17 cellular contexts compared by ENCODE assay signal in genomic region chr16:56647641-56648431, GRCh38. TPM values are rescaled to one million over a fixed set of nuclear protein-coding genes. Genes with fewer than 3 reads are reported as not detected.
"Had no signal": no experiment of that assay in that cellular context is flagged by ENCODE, and none has a peak within 500 bp of the region (broad histone marks: within the 10 kb centered on the region; RNA-seq: fewer than 3 reads in every experiment).

No MANE protein-coding gene starts in this region.

- H3K9me3 Mint-ChIP-seq: activated B cell treated with CpG ODN at 0.5 μM for 24 hours; activated CD4-positive, alpha-beta T cell treated with anti-CD3 and anti-CD28 coated beads, Interleukin-2, amount 10 ng/mL, durations not matched to agents 7 days and 5 days; activated naive CD4-positive, alpha-beta T cell treated with anti-CD3 and anti-CD28 coated beads for 36 hours; activated T-helper 17 cell treated with anti-CD3 and anti-CD28 coated beads, Interleukin-2, amount 50 U/mL, for 72 hours; memory B cell; T-helper 1 cell treated with Interleukin-12 subunit alpha and Interleukin-12 subunit beta and Interleukin-4 antibody, amounts not matched to agents 30 μg/mL and 1 μg/mL, for 36 hours had no signal

- H3K36me3 Mint-ChIP-seq: memory B cell had no signal

- H3K4me3 Mint-ChIP-seq: activated B cell treated with CpG ODN at 0.5 μM for 24 hours; activated CD4-positive, alpha-beta T cell treated with anti-CD3 and anti-CD28 coated beads, Interleukin-2, amount 10 ng/mL, durations not matched to agents 7 days and 5 days; activated naive CD4-positive, alpha-beta T cell treated with anti-CD3 and anti-CD28 coated beads for 36 hours; activated T-helper 17 cell treated with anti-CD3 and anti-CD28 coated beads, Interleukin-2, amount 50 U/mL, for 72 hours; memory B cell; T-helper 1 cell treated with Interleukin-12 subunit alpha and Interleukin-12 subunit beta and Interleukin-4 antibody, amounts not matched to agents 30 μg/mL and 1 μg/mL, for 36 hours had no signal

- H3K27me3 ChIP-seq: ovary had no signal

- H3K27ac ChIP-seq: cardiac muscle cell, epithelial cell of prostate, gastrocnemius medialis, left lung, ovary, tibial artery had no signal

- H3K36me3 ChIP-seq: cardiac muscle cell, gastrocnemius medialis, left lung, ovary, tibial artery had no signal

- ATAC-seq: activated T-helper 17 cell treated with anti-CD3 and anti-CD28 coated beads, Interleukin-2, amount 50 U/mL, for 72 hours; gastrocnemius medialis; left lung; SK-N-SH treated with all-trans-retinoic acid at 6 μM for 48 hours had no signal

- DNase-seq: activated B cell treated with CpG ODN at 0.5 μM for 24 hours; activated CD4-positive, alpha-beta T cell treated with anti-CD3 and anti-CD28 coated beads, Interleukin-2, amount 10 ng/mL, durations not matched to agents 7 days and 5 days; activated naive CD4-positive, alpha-beta T cell treated with anti-CD3 and anti-CD28 coated beads for 36 hours; activated T-cell treated with anti-CD3 and anti-CD28 coated beads for 4 hours; effector CD4-positive, alpha-beta T cell; gastrocnemius medialis; left lung; ovary; tibial artery had no signal

- H3K9me3 ChIP-seq: gastrocnemius medialis, left lung, ovary, tibial artery had no signal

- H3K4me3 ChIP-seq: cardiac muscle cell, gastrocnemius medialis, left lung, ovary, tibial artery had no signal

- H3K27ac Mint-ChIP-seq: activated B cell treated with CpG ODN at 0.5 μM for 24 hours; activated CD4-positive, alpha-beta T cell treated with anti-CD3 and anti-CD28 coated beads, Interleukin-2, amount 10 ng/mL, durations not matched to agents 7 days and 5 days; activated naive CD4-positive, alpha-beta T cell treated with anti-CD3 and anti-CD28 coated beads for 36 hours; activated T-helper 17 cell treated with anti-CD3 and anti-CD28 coated beads, Interleukin-2, amount 50 U/mL, for 72 hours; memory B cell; T-helper 1 cell treated with Interleukin-12 subunit alpha and Interleukin-12 subunit beta and Interleukin-4 antibody, amounts not matched to agents 30 μg/mL and 1 μg/mL, for 36 hours had no signal

RNA-seq across cellular contexts. Expression of gene MT1B, which starts 3.9 kb away (rescaled TPM):
- total RNA-seq: activated B cell treated with CpG ODN at 0.5 μM for 24 hours; activated CD4-positive, alpha-beta T cell treated with anti-CD3 and anti-CD28 coated beads, Interleukin-2, amount 10 ng/mL, durations not matched to agents 7 days and 5 days; activated CD8-positive, alpha-beta memory T cell treated with anti-CD3 and anti-CD28 coated beads for 36 hours; activated naive CD4-positive, alpha-beta T cell treated with anti-CD3 and anti-CD28 coated beads for 36 hours; activated T-helper 17 cell treated with anti-CD3 and anti-CD28 coated beads, Interleukin-2, amount 50 U/mL, for 72 hours; cardiac muscle cell; gastrocnemius medialis; left lung; ovary had no signal
- polyA plus RNA-seq: cardiac muscle cell, neural cell, ovary had no signal

RNA-seq across cellular contexts. Expression of gene MT1A, which starts 9.4 kb away (rescaled TPM):
- total RNA-seq: activated B cell treated with CpG ODN at 0.5 μM for 24 hours; activated CD4-positive, alpha-beta T cell treated with anti-CD3 and anti-CD28 coated beads, Interleukin-2, amount 10 ng/mL, durations not matched to agents 7 days and 5 days; activated naive CD4-positive, alpha-beta T cell treated with anti-CD3 and anti-CD28 coated beads for 36 hours; cardiac muscle cell had no signal
- polyA plus RNA-seq: cardiac muscle cell, neural cell had no signal

RNA-seq across cellular contexts. Expression of gene MT1F, which starts 9.9 kb away (rescaled TPM):
- total RNA-seq: cardiac muscle cell had no signal
- polyA plus RNA-seq: cardiac muscle cell had no signal

RNA-seq across cellular contexts. Expression of gene MT1M, which starts 15.4 kb away (rescaled TPM):
- total RNA-seq: activated B cell treated with CpG ODN at 0.5 μM for 24 hours; activated CD4-positive, alpha-beta T cell treated with anti-CD3 and anti-CD28 coated beads, Interleukin-2, amount 10 ng/mL, durations not matched to agents 7 days and 5 days; activated CD8-positive, alpha-beta memory T cell treated with anti-CD3 and anti-CD28 coated beads for 36 hours; activated naive CD4-positive, alpha-beta T cell treated with anti-CD3 and anti-CD28 coated beads for 36 hours; activated T-helper 17 cell treated with anti-CD3 and anti-CD28 coated beads, Interleukin-2, amount 50 U/mL, for 72 hours; cardiac muscle cell had no signal
- polyA plus RNA-seq: cardiac muscle cell, neural cell had no signal

RNA-seq across cellular contexts. Expression of gene MT1G, which starts 20.0 kb away (rescaled TPM):
- total RNA-seq: activated T-helper 17 cell treated with anti-CD3 and anti-CD28 coated beads, Interleukin-2, amount 50 U/mL, for 72 hours; cardiac muscle cell had no signal
- polyA plus RNA-seq: cardiac muscle cell, neural cell had no signal
